Comparison of ENCODE assay signal across 1 cellular context in the genomic region with DNA sequence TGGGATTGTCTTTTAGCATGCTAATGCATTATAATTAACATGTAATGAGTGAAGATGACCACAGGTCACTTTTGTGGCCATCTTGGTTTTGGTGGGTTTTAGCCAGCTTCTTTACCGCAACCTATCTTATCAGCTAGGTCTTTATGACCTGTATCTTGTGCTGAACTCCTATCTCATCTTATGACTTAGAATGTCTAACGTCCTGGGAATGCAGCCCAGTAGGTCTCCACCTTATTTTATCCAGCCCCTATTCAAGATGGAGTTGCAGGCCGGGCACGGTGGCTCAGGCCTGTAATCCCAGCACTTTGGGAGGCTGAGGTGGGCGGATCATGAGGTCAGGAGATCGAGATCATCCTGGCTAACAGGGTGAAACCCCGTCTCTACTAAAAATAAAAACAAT. TPM values are rescaled to one million over a fixed set of nuclear protein-coding genes. Genes with fewer than 3 reads are reported as not detected.
"Had no signal": no experiment of that assay in that cellular context is flagged by ENCODE, and none has a peak within 500 bp of the region (broad histone marks: within the 10 kb centered on the region; RNA-seq: fewer than 3 reads in every experiment).

No MANE protein-coding gene starts in this region.

RNA-seq across cellular contexts. Expression of a gene that starts 45.8 kb away (rescaled TPM):
- total RNA-seq: epithelial cell of proximal tubule had no signal
